In genomic region chr1:15620155-15620545, GRCh38 we compare ENCODE assay signal across 8 cellular contexts. TPM values are rescaled to one million over a fixed set of nuclear protein-coding genes. Genes with fewer than 3 reads are reported as not detected.
DNase-seq lines count a peak whose midpoint lies in the region; ATAC-seq and TF ChIP-seq lines count a peak whose summit lies in the region.

No MANE protein-coding gene starts in this region.

- H3K9me3 ChIP-seq in DOHH2 (ENCODE audit: control insufficient read depth, insufficient read depth, low read length): no peaks in the 10 kb centered on the region
- H3K9me3 ChIP-seq in effector memory CD4-positive, alpha-beta T cell (ENCODE audit: control insufficient read depth, low read length): no peaks in the 10 kb centered on the region

- no peak overlapping the region for H3K27ac Mint-ChIP-seq in neural crest cell (ENCODE audit: unreplicated experiment)

- peak overlapping the region; percentile 91 for H3K4me2 ChIP-seq in DOHH2 (ENCODE audit: low read length)

- H3K27me3 ChIP-seq in DOHH2 (ENCODE audit: control insufficient read depth, low read length): no peaks in the 10 kb centered on the region
- no peaks in the 10 kb centered on the region for H3K27me3 ChIP-seq in effector memory CD4-positive, alpha-beta T cell (replicated peaks; ENCODE audit: control insufficient read depth, insufficient read depth, low read length, poor library complexity, severe bottlenecking)

- peaks cover 9% of the 10 kb centered on the region for H3F3A ChIP-seq in DOHH2 (ENCODE audit: control insufficient read depth, insufficient read depth)

- H3K9me2 ChIP-seq in DOHH2 (replicated peaks; ENCODE audit: control insufficient read depth, low read length): no peaks in the 10 kb centered on the region

- ATAC-seq in GM19324 (IDR thresholded peaks at IDR 0.05; ENCODE audit: low FRiP score, unreplicated experiment) (no peak), GM21526 (IDR thresholded peaks at IDR 0.05; ENCODE audit: low FRiP score, unreplicated experiment) (no peak)

- peaks cover 29% of the 10 kb centered on the region for H3K4me1 Mint-ChIP-seq in neural crest cell

- peak overlapping the region; percentile 98 for H3K4me3 ChIP-seq in DOHH2 (ENCODE audit: low read length)
- H3K4me3 ChIP-seq in effector memory CD4-positive, alpha-beta T cell (ENCODE audit: insufficient read depth, low read depth, low read length, poor library complexity, severe bottlenecking): no peak overlapping the region

- no peaks in the 10 kb centered on the region for H3K9me3 Mint-ChIP-seq in neural crest cell

- TF ChIP-seq CTCF in DOHH2 (IDR thresholded peaks at IDR 0.05; ENCODE audit: low read depth, low read length, poor library complexity, severe bottlenecking) (no peak), neural crest cell (conservative IDR thresholded peaks at IDR 0.05) (no peak)

- H4K20me1 ChIP-seq in DOHH2 (ENCODE audit: control insufficient read depth, insufficient read depth, low read depth, low read length): peaks cover 20% of the 10 kb centered on the region

- H3K36me3 Mint-ChIP-seq in neural crest cell (ENCODE audit: low read depth): no peaks in the 10 kb centered on the region

- peak; percentile 43 for DNase-seq in NCI-H226
- DNase-seq in dermis blood vessel endothelial cell: peak; percentile 66
- DNase-seq in neural crest cell (ENCODE audit: low read depth, low spot score): no peak
- DNase-seq in effector memory CD4-positive, alpha-beta T cell: no peak
- no peak for DNase-seq in SK-N-DZ (ENCODE audit: low spot score)

- H3K4me1 ChIP-seq in DOHH2 (ENCODE audit: control insufficient read depth, low read length): peaks cover 33% of the 10 kb centered on the region
- peaks cover 20% of the 10 kb centered on the region for H3K4me1 ChIP-seq in effector memory CD4-positive, alpha-beta T cell (ENCODE audit: control insufficient read depth, insufficient read depth, low read length, poor library complexity, severe bottlenecking)

- H3K27me3 Mint-ChIP-seq in neural crest cell (ENCODE audit: low read depth): no peaks in the 10 kb centered on the region

- H3K36me3 ChIP-seq in DOHH2 (ENCODE audit: control insufficient read depth, low read length): peaks cover 54% of the 10 kb centered on the region
- no peaks in the 10 kb centered on the region for H3K36me3 ChIP-seq in effector memory CD4-positive, alpha-beta T cell (ENCODE audit: control insufficient read depth, insufficient read depth, low read length)

- peak overlapping the region; percentile 84 for H3K4me3 Mint-ChIP-seq in neural crest cell

- H3K79me2 ChIP-seq in DOHH2 (ENCODE audit: control insufficient read depth, low read length): peaks cover 79% of the 10 kb centered on the region

- no peak overlapping the region for H3K27ac ChIP-seq in DOHH2 (ENCODE audit: low read depth, low read length)
- H3K27ac ChIP-seq in effector memory CD4-positive, alpha-beta T cell (ENCODE audit: insufficient read depth, low read length, poor library complexity, severe bottlenecking): no peak overlapping the region

RNA-seq across cellular contexts. Expression of gene DDI2, which starts 2.9 kb away (rescaled TPM):
- total RNA-seq in dermis blood vessel endothelial cell: 18.9 and 22.9 TPM in 2 replicates
- total RNA-seq in neural crest cell: 33.0 and 33.2 TPM in 2 replicates
- polyA plus RNA-seq in SK-N-DZ (2014; cell fraction: cytosol; rRNA removed): 4.6 and 6.7 TPM in 2 replicates
- polyA plus RNA-seq in SK-N-DZ (2014; cell fraction: nucleus; rRNA removed): 4.9 and 8.3 TPM in 2 replicates

RNA-seq across cellular contexts. Expression of gene AGMAT, which starts 35.3 kb away (rescaled TPM):
- total RNA-seq in dermis blood vessel endothelial cell (0.34 and 1.2 TPM in 2 replicates), neural crest cell (1.2 and 1.4 TPM in 2 replicates)
- 0.39 and 0.58 TPM in 2 replicates for polyA plus RNA-seq in SK-N-DZ (2014; cell fraction: cytosol; rRNA removed)
- polyA plus RNA-seq in SK-N-DZ (2014; cell fraction: nucleus; rRNA removed): 0.08 and 0.12 TPM in 2 replicates

Comparison
In these comparisons a context has a peak if more than half of its experiments do, and no peak if none do; other contexts are left out.
1. DNase-seq: peak in NCI-H226 (single experiment) and dermis blood vessel endothelial cell (single experiment); none in neural crest cell (single experiment), effector memory CD4-positive, alpha-beta T cell (0 of 3) and SK-N-DZ (single experiment).